Comparison of ENCODE assay signal across 8 cellular contexts in the genomic region with DNA sequence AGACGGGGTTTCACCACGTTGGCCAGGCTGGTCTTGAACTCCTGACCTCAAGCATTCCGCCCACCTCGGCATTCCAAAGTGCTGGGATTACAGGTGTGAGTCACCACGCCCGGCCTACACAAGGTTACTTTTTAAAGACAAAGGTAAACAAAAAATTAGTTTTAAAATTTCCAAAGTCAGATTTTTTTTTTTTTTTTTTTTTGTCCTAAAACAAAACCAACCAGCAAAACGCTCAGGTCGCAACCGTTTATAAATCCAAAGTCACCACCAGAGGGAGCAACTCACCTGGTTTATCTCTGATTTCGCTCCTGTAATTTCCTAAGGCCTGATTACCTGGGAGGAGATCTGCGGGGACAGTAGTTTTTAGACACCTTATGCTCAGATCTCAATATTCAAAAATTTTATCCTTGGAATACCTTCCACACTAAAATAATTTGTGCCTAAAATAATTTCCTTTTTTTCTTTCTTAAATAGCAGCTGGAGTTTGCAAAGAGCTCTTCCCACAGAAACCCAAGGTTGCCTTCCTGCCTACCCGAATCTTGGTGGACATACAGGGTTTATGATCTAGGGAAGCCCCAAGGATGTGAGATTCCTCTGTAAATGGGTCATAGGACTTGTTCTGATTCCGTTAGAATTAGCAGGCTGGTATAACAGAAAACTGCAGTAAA. TPM values are rescaled to one million over a fixed set of nuclear protein-coding genes. Genes with fewer than 3 reads are reported as not detected.
A peak's percentile ranks its signal among the peaks of the same experiment; 100 is the strongest.
DNase-seq lines count a peak whose midpoint lies in the region; ATAC-seq and TF ChIP-seq lines count a peak whose summit lies in the region.

No MANE protein-coding gene starts in this region.

- intact Hi-C loops in left ventricle myocardium inferior (cut with micrococcal nuclease), result no loop called here
- intact Hi-C loops in left ventricle myocardium superior (cut with micrococcal nuclease), result no loop called here
- intact Hi-C loops in mucosa of descending colon (cut with DNase I, micrococcal nuclease), result no loop called here
- intact Hi-C loops in posterior vena cava (cut with DNase I), result no loop called here

- H3K27ac ChIP-seq in left ventricle myocardium inferior (replicated peaks) (no peak overlapping the region), coronary artery (no peak overlapping the region)

- ATAC-seq in left ventricle myocardium superior (no peak), mucosa of descending colon (peak; percentile 60), HG02970 (IDR thresholded peaks at IDR 0.05; ENCODE audit: low FRiP score, unreplicated experiment) (no peak)

- no peak for DNase-seq in left ventricle myocardium inferior
- DNase-seq in left ventricle myocardium superior, result no peak
- peak; percentile 73 for DNase-seq in NAMALWA (ENCODE audit: low spot score)
- peak; percentile 24 for DNase-seq in SKM-1 treated with dmso at 0.1 percent for 144 hours (lab: John Stamatoyannopoulos, UW; ENCODE audit: unreplicated experiment)
- no peak for DNase-seq in coronary artery (ENCODE audit: low spot score)
- DNase-seq in mucosa of descending colon, result peak in 1 of 3 donors; percentile 82
- DNase-seq in posterior vena cava (ENCODE audit: low spot score), result no peak

- TF ChIP-seq CTCF in left ventricle myocardium inferior (IDR thresholded peaks at IDR 0.05; ENCODE audit: borderline replicate concordance) (peak; percentile 68), coronary artery (IDR thresholded peaks at IDR 0.05) (peak; percentile 19), mucosa of descending colon (IDR thresholded peaks at IDR 0.05) (peak; percentile 60)

- H3K4me1 ChIP-seq in left ventricle myocardium inferior (no peaks in the 10 kb centered on the region), mucosa of descending colon (ENCODE audit: low read depth) (no peaks in the 10 kb centered on the region)

- H3K9me3 ChIP-seq in left ventricle myocardium inferior (replicated peaks) (peaks cover 9% of the 10 kb centered on the region), mucosa of descending colon (no peaks in the 10 kb centered on the region)

- H3K4me3 ChIP-seq in left ventricle myocardium inferior, result no peak overlapping the region
- H3K4me3 ChIP-seq in coronary artery, result no peak overlapping the region
- H3K4me3 ChIP-seq in mucosa of descending colon, result no peak overlapping the region

- H3K36me3 ChIP-seq in left ventricle myocardium inferior, result no peaks in the 10 kb centered on the region
- no peaks in the 10 kb centered on the region for H3K36me3 ChIP-seq in mucosa of descending colon (ENCODE audit: low read depth)

- H3K27me3 ChIP-seq in left ventricle myocardium inferior (ENCODE audit: low read depth), result peaks cover 41% of the 10 kb centered on the region

RNA-seq across cellular contexts. Expression of a gene that starts 19.8 kb away (rescaled TPM):
- total RNA-seq in left ventricle myocardium inferior, result 0.52 TPM
- 0.92 TPM for total RNA-seq in left ventricle myocardium superior
- total RNA-seq in mucosa of descending colon, result 1 to 10 TPM in 2 of 3 donors, not detected in 1; 1.2 to 2.0 TPM
- total RNA-seq in posterior vena cava, result 1 to 10 TPM; 3.8 to 4.0 TPM

RNA-seq across cellular contexts. Expression of a gene that starts 29.1 kb away (rescaled TPM):
- not detected for total RNA-seq in left ventricle myocardium inferior
- total RNA-seq in left ventricle myocardium superior, result not detected
- total RNA-seq in mucosa of descending colon, result under 1 TPM in 1 of 3 donors, not detected in 2; 0.25 TPM
- total RNA-seq in posterior vena cava, result not detected

Comparison
In these comparisons a context has a peak if more than half of its experiments do, and no peak if none do; other contexts are left out.
1. DNase-seq: peak in NAMALWA (single experiment) and SKM-1 treated with dmso at 0.1 percent for 144 hours (single experiment); none in left ventricle myocardium inferior (single experiment), left ventricle myocardium superior (single experiment), coronary artery (single experiment) and posterior vena cava (single experiment).
2. Peak in every context shown above with its lines, with median percentiles within 50 percentile points of each other: CTCF ChIP-seq.